15 cellular contexts compared by ENCODE assay signal in genomic region chr2:43305006-43305405, GRCh38.
A peak's percentile ranks its signal among the peaks of the same experiment; 100 is the strongest.
DNase-seq lines count a peak whose midpoint lies in the region; ATAC-seq and TF ChIP-seq lines count a peak whose summit lies in the region.
"Had no signal": no experiment of that assay in that cellular context is flagged by ENCODE, and none has a peak within 500 bp of the region (broad histone marks: within the 10 kb centered on the region; RNA-seq: fewer than 3 reads in every experiment).

No MANE protein-coding gene starts in this region.

- H3K4me1 Mint-ChIP-seq in activated T-cell treated with anti-CD3 and anti-CD28 coated beads, Interleukin-2, amount 50 U/mL, for 72 hours (ENCODE audit: low read depth) = peaks cover 26% of the 10 kb centered on the region

- no peak overlapping the region for H3K4me3 Mint-ChIP-seq in activated T-cell treated with anti-CD3 and anti-CD28 coated beads, Interleukin-2, amount 50 U/mL, for 72 hours

- TF ChIP-seq CTCF in colonic mucosa (IDR thresholded peaks at IDR 0.05) = no peak

- in situ Hi-C loops in HAP-1 (cut with MboI; ENCODE audit: low sequenced_read_pairs) = no loop called here

- intact Hi-C loops in colonic mucosa (cut with DNase I) = no loop called here

- no peak for ATAC-seq in activated T-cell treated with anti-CD3 and anti-CD28 coated beads, Interleukin-2, amount 50 U/mL, for 72 hours (replicated peaks in 1 of 2)
- ATAC-seq in GM18502 (IDR thresholded peaks at IDR 0.05; ENCODE audit: poor library complexity, unreplicated experiment) (no peak), HG03139 (IDR thresholded peaks at IDR 0.05; ENCODE audit: unreplicated experiment) (no peak)
- ATAC-seq: activated naive CD4-positive, alpha-beta T cell treated with anti-CD3 and anti-CD28 coated beads, Interleukin-2, amount 50 U/mL, for 72 hours had no signal

- H3K27me3 ChIP-seq in HAP-1 (ENCODE audit: low read depth) (no peaks in the 10 kb centered on the region), colonic mucosa (no peaks in the 10 kb centered on the region), layer of hippocampus (ENCODE audit: control insufficient read depth, insufficient read depth, low read length) (no peaks in the 10 kb centered on the region)
- H3K27me3 ChIP-seq: BLaER1 had no signal

- no peak overlapping the region for H3K27ac Mint-ChIP-seq in activated T-cell treated with anti-CD3 and anti-CD28 coated beads, Interleukin-2, amount 50 U/mL, for 72 hours

- H3K4me3 ChIP-seq in HAP-1 = no peak overlapping the region
- no peak overlapping the region for H3K4me3 ChIP-seq in colonic mucosa
- no peak overlapping the region for H3K4me3 ChIP-seq in skin epidermis
- H3K4me3 ChIP-seq: BLaER1 had no signal

- H3K27ac ChIP-seq in colonic mucosa = peak overlapping the region; percentile 61
- H3K27ac ChIP-seq in layer of hippocampus (ENCODE audit: low read depth, low read length) = peak overlapping the region; percentile 49
- peak overlapping the region in 16 of 21 experiments; percentile 46 to 84 (median 74) for H3K27ac ChIP-seq in skin epidermis
- H3K27ac ChIP-seq in substantia nigra (ENCODE audit: low read depth, low read length, poor library complexity, severe bottlenecking) = no peak overlapping the region
- H3K27ac ChIP-seq: BLaER1 had no signal

- H3K9me3 Mint-ChIP-seq in activated T-cell treated with anti-CD3 and anti-CD28 coated beads, Interleukin-2, amount 50 U/mL, for 72 hours = no peaks in the 10 kb centered on the region
- H3K9me3 Mint-ChIP-seq: activated naive CD4-positive, alpha-beta T cell treated with anti-CD3 and anti-CD28 coated beads, Interleukin-2, amount 50 U/mL, for 72 hours had no signal

- no peaks in the 10 kb centered on the region for H3K4me1 ChIP-seq in HAP-1
- no peaks in the 10 kb centered on the region for H3K4me1 ChIP-seq in colonic mucosa
- H3K4me1 ChIP-seq: BLaER1 had no signal

- DNase-seq in HAP-1 (ENCODE audit: low spot score in 2 of 2) (peak; percentile 15 to 16), colonic mucosa (no peak), substantia nigra (lab: John Stamatoyannopoulos, UW) (no peak)
- DNase-seq in activated T-cell treated with anti-CD3 and anti-CD28 coated beads, Interleukin-2, amount 50 U/mL, for 72 hours = no peak
- DNase-seq: activated CD4-positive, alpha-beta T cell treated with anti-CD3 and anti-CD28 coated beads for 4 hours; GF-D8; HCEC 1CT; NCI-H446 had no signal

- no peak overlapping the region for H3K9ac ChIP-seq in colonic mucosa (ENCODE audit: low read depth in 2 of 2, low read length in 2 of 2)
- H3K9ac ChIP-seq: BLaER1, KMS-11 had no signal

- no peaks in the 10 kb centered on the region for H3K27me3 Mint-ChIP-seq in activated T-cell treated with anti-CD3 and anti-CD28 coated beads, Interleukin-2, amount 50 U/mL, for 72 hours (ENCODE audit: low read depth)

- peaks cover 2 to 3% of the 10 kb centered on the region in 2 donors for H3K36me3 Mint-ChIP-seq in activated T-cell treated with anti-CD3 and anti-CD28 coated beads, Interleukin-2, amount 50 U/mL, for 72 hours (ENCODE audit: insufficient read depth in 2 of 2)

- H3K36me3 ChIP-seq in HAP-1 (replicated peaks) (no peaks in the 10 kb centered on the region), colonic mucosa (no peaks in the 10 kb centered on the region)

- H3K9me3 ChIP-seq in HAP-1 = no peaks in the 10 kb centered on the region
- H3K9me3 ChIP-seq in colonic mucosa = no peaks in the 10 kb centered on the region
- H3K9me3 ChIP-seq: BLaER1 had no signal

Comparison
In these comparisons a context has a peak if more than half of its experiments do, and no peak if none do; other contexts are left out.
1. DNase-seq: peak in HAP-1 (2 of 2); none in colonic mucosa (single experiment), activated T-cell treated with anti-CD3 and anti-CD28 coated beads, Interleukin-2, amount 50 U/mL, for 72 hours (0 of 2) and substantia nigra (0 of 49).